ENCODE assay signal across 1 cellular context in the genomic region with DNA sequence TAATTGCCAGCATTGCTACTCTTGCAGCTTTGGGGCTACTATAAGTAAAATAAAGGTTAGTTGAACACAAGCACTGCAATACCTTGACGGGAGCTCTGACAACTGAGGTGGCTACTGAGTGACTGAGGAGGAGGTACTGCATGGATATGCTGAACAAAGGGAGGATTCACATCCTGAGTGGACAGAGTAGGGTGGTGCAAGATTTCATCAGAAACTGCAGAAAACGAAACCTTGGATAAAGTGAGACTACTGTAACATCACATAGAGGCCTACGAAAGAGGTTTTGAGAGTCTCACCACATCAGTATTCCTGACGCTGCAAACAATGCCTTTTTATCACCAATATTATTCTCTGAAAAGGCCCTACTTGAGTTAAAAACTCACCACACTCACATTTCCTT.
A peak's percentile ranks its signal among the peaks of the same experiment; 100 is the strongest.
TF ChIP-seq lines count a peak whose summit lies in the region.

No MANE protein-coding gene starts in this region.

TF ChIP-seq in K562, 482 proteins besides CTCF, POLR2A, EP300 and RAD21 (continued from another document):
- TF ChIP-seq EP400 (IDR thresholded peaks at IDR 0.05): peak; percentile 26; the same call in 1 of the 2 replicates
- TF ChIP-seq ETS2 (tag; IDR thresholded peaks at IDR 0.05; ENCODE audit: borderline replicate concordance, poor library complexity, severe bottlenecking): no peak
- TF ChIP-seq, protein P1, sequence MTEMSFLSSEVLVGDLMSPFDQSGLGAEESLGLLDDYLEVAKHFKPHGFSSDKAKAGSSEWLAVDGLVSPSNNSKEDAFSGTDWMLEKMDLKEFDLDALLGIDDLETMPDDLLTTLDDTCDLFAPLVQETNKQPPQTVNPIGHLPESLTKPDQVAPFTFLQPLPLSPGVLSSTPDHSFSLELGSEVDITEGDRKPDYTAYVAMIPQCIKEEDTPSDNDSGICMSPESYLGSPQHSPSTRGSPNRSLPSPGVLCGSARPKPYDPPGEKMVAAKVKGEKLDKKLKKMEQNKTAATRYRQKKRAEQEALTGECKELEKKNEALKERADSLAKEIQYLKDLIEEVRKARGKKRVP (CRISPR knock-in tag; IDR thresholded peaks at IDR 0.05): peak; percentile 87
- TF ChIP-seq CEBPG (CRISPR knock-in tag; IDR thresholded peaks at IDR 0.05): peak; percentile 29; the same call in 1 of the 2 replicates
- TF ChIP-seq CEBPG (tag; conservative IDR thresholded peaks at IDR 0.05 in 1 of 2, IDR thresholded peaks at IDR 0.05 in 1 of 2): peak; percentile 85 to 90
- TF ChIP-seq SMAD3 (CRISPR knock-in tag; conservative IDR thresholded peaks at IDR 0.05): no peak
- TF ChIP-seq, protein P2, sequence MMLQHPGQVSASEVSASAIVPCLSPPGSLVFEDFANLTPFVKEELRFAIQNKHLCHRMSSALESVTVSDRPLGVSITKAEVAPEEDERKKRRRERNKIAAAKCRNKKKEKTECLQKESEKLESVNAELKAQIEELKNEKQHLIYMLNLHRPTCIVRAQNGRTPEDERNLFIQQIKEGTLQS (IDR thresholded peaks at IDR 0.05): peak; percentile 70; the same call in 1 of the 2 replicates
- TF ChIP-seq, protein P2 (CRISPR knock-in tag; conservative IDR thresholded peaks at IDR 0.05): no peak
- peak in 1 of 2 experiments; percentile 47; a peak in 1 of 4 replicates for TF ChIP-seq TRIM24 (IDR thresholded peaks at IDR 0.05)
- TF ChIP-seq SOX6 (IDR thresholded peaks at IDR 0.05): peak; percentile 72
- no peak for TF ChIP-seq NFYB (IDR thresholded peaks at IDR 0.05; ENCODE audit: extremely low read depth, insufficient read length)
- peak; percentile 80 for TF ChIP-seq POLR2H (tag; IDR thresholded peaks at IDR 0.05; ENCODE audit: low read depth)
